20 cellular contexts compared by ENCODE assay signal in the genomic region with DNA sequence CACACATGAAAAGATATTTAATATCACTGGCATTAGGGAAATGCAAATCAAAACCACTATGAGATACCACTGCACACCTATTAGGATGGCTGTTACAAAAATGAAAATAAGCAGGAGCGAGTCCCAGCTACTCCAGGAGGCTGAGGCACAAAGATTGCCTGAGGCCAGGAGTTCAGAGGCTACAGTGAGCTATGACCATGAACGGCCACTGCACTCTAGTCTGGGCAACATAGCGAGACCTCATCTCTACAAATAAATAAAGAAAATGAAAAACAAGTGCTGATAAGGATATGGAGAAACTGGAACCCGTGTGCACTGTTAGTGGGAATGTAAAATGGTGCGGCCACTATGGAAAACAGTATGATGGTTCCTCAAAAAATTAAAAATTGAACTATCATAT. TPM values are rescaled to one million over a fixed set of nuclear protein-coding genes. Genes with fewer than 3 reads are reported as not detected.
"Had no signal": no experiment of that assay in that cellular context is flagged by ENCODE, and none has a peak within 500 bp of the region (broad histone marks: within the 10 kb centered on the region; RNA-seq: fewer than 3 reads in every experiment).

No MANE protein-coding gene starts in this region.

- H3K27ac ChIP-seq: left ventricle myocardium inferior, ovary, sigmoid colon, spleen, suprapubic skin, thoracic aorta, tibial artery, upper lobe of right lung had no signal

- H3K36me3 ChIP-seq: ovary had no signal

- H3K27me3 ChIP-seq: ovary, sigmoid colon, spleen, suprapubic skin, tibial artery, upper lobe of right lung had no signal

- DNase-seq: islet precursor cell; left ventricle myocardium inferior; midbrain; naive thymus-derived CD4-positive, alpha-beta T cell; ovary; retina; sigmoid colon; small intestine; spleen; stimulated activated CD4-positive, alpha-beta T cell treated with anti-CD3 and anti-CD28 coated beads, Interleukin-4, amount 100 ng/mL, for 24 hours; stimulated activated naive CD4-positive, alpha-beta T cell; tibial artery; upper lobe of right lung had no signal

- H3K9me3 ChIP-seq: left ventricle myocardium inferior, mucosa of descending colon, ovary, sigmoid colon, spleen, suprapubic skin, thoracic aorta, tibial artery, upper lobe of right lung had no signal

- H3K4me1 ChIP-seq: sigmoid colon, spleen, suprapubic skin, tibial artery had no signal

- H3K4me3 ChIP-seq: left ventricle myocardium inferior, lung, mucosa of descending colon, ovary, sigmoid colon, spleen, suprapubic skin, thoracic aorta, tibial artery, upper lobe of right lung had no signal

- ATAC-seq: mucosa of descending colon; naive thymus-derived CD4-positive, alpha-beta T cell; natural killer cell treated with Interleukin-12 subunit alpha and Interleukin-12 subunit beta and Interleukin-15 and Interleukin-18, amount 100 ng/mL, for 72 hours; right cardiac atrium; stimulated activated effector memory CD8-positive, alpha-beta T cell treated with anti-CD3 and anti-CD28 coated beads, Interleukin-12 subunit alpha, Interleukin-12 subunit beta, amount 100 ng/mL, for 72 hours; upper lobe of right lung had no signal

RNA-seq across cellular contexts. Expression of gene KIFC3, which starts 23.6 kb away (rescaled TPM):
- polyA plus RNA-seq: naive thymus-derived CD4-positive, alpha-beta T cell had no signal
